ENCODE assay signal across 1 cellular context in the genomic region with DNA sequence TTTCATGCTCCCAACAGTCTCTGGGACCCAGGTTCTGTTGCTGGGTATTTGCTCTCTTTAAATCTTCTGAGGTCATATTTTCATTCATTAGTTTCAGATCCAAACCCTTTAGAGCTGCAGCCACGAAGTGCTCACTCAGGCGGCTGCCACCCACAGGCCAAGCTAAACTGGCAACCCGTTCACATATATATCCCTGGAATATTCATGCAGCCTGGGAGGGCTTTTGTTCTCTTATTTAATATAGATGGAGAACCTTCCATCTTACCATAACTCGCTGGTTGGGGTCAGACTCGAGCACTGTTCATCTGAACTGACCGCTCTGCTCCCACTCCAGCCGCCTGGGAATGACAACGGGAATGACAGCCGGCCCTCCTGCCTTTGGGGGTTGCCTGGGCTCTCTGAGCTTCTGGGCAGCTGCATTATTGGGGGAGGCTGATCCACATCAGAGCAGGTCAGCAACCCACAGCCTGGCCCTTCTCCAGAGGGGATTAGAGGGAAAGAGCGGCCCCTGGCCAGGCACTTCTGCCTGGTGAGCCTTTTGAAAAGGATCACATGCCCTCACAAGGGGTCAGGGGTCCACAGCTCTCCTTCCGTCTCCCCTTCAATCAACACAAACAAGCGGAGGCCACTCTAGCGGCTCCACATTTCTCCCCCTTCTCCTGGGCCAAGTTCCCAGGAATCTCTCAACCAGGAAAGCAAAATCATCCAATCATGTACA.
TF ChIP-seq lines count a peak whose summit lies in the region.

No MANE protein-coding gene starts in this region.

TF ChIP-seq in HepG2, 621 proteins besides CTCF, POLR2A, EP300 and RAD21 (continued from another document and continues in another):
- TF ChIP-seq, protein P1, sequence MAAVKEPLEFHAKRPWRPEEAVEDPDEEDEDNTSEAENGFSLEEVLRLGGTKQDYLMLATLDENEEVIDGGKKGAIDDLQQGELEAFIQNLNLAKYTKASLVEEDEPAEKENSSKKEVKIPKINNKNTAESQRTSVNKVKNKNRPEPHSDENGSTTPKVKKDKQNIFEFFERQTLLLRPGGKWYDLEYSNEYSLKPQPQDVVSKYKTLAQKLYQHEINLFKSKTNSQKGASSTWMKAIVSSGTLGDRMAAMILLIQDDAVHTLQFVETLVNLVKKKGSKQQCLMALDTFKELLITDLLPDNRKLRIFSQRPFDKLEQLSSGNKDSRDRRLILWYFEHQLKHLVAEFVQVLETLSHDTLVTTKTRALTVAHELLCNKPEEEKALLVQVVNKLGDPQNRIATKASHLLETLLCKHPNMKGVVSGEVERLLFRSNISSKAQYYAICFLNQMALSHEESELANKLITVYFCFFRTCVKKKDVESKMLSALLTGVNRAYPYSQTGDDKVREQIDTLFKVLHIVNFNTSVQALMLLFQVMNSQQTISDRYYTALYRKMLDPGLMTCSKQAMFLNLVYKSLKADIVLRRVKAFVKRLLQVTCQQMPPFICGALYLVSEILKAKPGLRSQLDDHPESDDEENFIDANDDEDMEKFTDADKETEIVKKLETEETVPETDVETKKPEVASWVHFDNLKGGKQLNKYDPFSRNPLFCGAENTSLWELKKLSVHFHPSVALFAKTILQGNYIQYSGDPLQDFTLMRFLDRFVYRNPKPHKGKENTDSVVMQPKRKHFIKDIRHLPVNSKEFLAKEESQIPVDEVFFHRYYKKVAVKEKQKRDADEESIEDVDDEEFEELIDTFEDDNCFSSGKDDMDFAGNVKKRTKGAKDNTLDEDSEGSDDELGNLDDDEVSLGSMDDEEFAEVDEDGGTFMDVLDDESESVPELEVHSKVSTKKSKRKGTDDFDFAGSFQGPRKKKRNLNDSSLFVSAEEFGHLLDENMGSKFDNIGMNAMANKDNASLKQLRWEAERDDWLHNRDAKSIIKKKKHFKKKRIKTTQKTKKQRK (IDR thresholded peaks at IDR 0.05; ENCODE audit: low read length): no peak
- TF ChIP-seq, protein P2, sequence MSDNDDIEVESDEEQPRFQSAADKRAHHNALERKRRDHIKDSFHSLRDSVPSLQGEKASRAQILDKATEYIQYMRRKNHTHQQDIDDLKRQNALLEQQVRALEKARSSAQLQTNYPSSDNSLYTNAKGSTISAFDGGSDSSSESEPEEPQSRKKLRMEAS (IDR thresholded peaks at IDR 0.05): 0 out of 2 replicates have a peak, but pooled peaks have one; percentile 22
- TF ChIP-seq TCF7 (IDR thresholded peaks at IDR 0.05; ENCODE audit: low read depth) (peak; percentile 18; the same call in 1 of the 2 replicates), ZNF30 (CRISPR knock-in tag; IDR thresholded peaks at IDR 0.05) (no peak), MBD4 (IDR thresholded peaks at IDR 0.05; ENCODE audit: borderline replicate concordance, low read length) (no peak), NFKBIZ (CRISPR knock-in tag; IDR thresholded peaks at IDR 0.05) (no peak), MED8 (CRISPR knock-in tag; IDR thresholded peaks at IDR 0.05; ENCODE audit: insufficient replicate concordance) (no peak), GABPB1 (CRISPR knock-in tag; IDR thresholded peaks at IDR 0.05) (no peak), RARA (CRISPR knock-in tag; IDR thresholded peaks at IDR 0.05) (0 out of 2 replicates have a peak, but pooled peaks have one; percentile 34), POLR2AphosphoS2 (IDR thresholded peaks at IDR 0.05; ENCODE audit: low read depth, low read length) (no peak), GATAD2A (CRISPR knock-in tag; IDR thresholded peaks at IDR 0.05) (peak; percentile 54; the same call in 1 of the 2 replicates), ZNF138 (CRISPR knock-in tag; IDR thresholded peaks at IDR 0.05; ENCODE audit: low read depth) (no peak), TEAD3 (CRISPR knock-in tag; optimal IDR thresholded peaks at IDR 0.05; ENCODE audit: borderline replicate concordance) (peak; percentile 25), ZNF605 (CRISPR knock-in tag; IDR thresholded peaks at IDR 0.05) (no peak), NCOA1 (CRISPR knock-in tag; IDR thresholded peaks at IDR 0.05) (no peak), CENPT (CRISPR knock-in tag; IDR thresholded peaks at IDR 0.05; ENCODE audit: low read depth) (no peak), ELF3 (CRISPR knock-in tag; IDR thresholded peaks at IDR 0.05) (peak; percentile 37; the same call in 1 of the 2 replicates), PHF21A (CRISPR knock-in tag; IDR thresholded peaks at IDR 0.05) (0 out of 2 replicates have a peak, but pooled peaks have one; percentile 20), ZNF652 (CRISPR knock-in tag; IDR thresholded peaks at IDR 0.05; ENCODE audit: borderline replicate concordance, low read depth) (no peak), HNRNPL (IDR thresholded peaks at IDR 0.05; ENCODE audit: low read depth, low read length) (no peak), HNF4A (CRISPR knock-in tag; IDR thresholded peaks at IDR 0.05) (peak; percentile 63), PLRG1 (conservative IDR thresholded peaks at IDR 0.05) (no peak), PCBP1 (IDR thresholded peaks at IDR 0.05; ENCODE audit: borderline replicate concordance, low read depth, low read length) (no peak), SOX6 (IDR thresholded peaks at IDR 0.05) (no peak), SOX6 (CRISPR knock-in tag; IDR thresholded peaks at IDR 0.05) (0 out of 2 replicates have a peak, but pooled peaks have one; percentile 8), CEBPG (CRISPR knock-in tag; IDR thresholded peaks at IDR 0.05) (no peak), ZNF547 (CRISPR knock-in tag; IDR thresholded peaks at IDR 0.05) (no peak), KDM4B (CRISPR knock-in tag; IDR thresholded peaks at IDR 0.05) (no peak), KDM5B (CRISPR knock-in tag; IDR thresholded peaks at IDR 0.05; ENCODE audit: borderline replicate concordance) (no peak; the same call in 1 of the 2 replicates), MYC (CRISPR knock-in tag; IDR thresholded peaks at IDR 0.05; ENCODE audit: borderline replicate concordance) (no peak), ZSCAN25 (CRISPR knock-in tag; IDR thresholded peaks at IDR 0.05) (0 out of 2 replicates have a peak, but pooled peaks have one; percentile 62), ZNF329 (CRISPR knock-in tag; IDR thresholded peaks at IDR 0.05; ENCODE audit: low read depth) (no peak), MED1 (CRISPR knock-in tag; IDR thresholded peaks at IDR 0.05) (peak; percentile 65), FOXM1 (CRISPR knock-in tag; IDR thresholded peaks at IDR 0.05) (no peak), JUND (CRISPR knock-in tag; IDR thresholded peaks at IDR 0.05) (no peak), MEIS1 (CRISPR knock-in tag; IDR thresholded peaks at IDR 0.05; ENCODE audit: borderline replicate concordance) (no peak; the same call in 1 of the 2 replicates), ZNF75D (CRISPR knock-in tag; IDR thresholded peaks at IDR 0.05; ENCODE audit: borderline replicate concordance) (no peak), RXRB (CRISPR knock-in tag; IDR thresholded peaks at IDR 0.05; ENCODE audit: borderline replicate concordance) (peak; percentile 32; the same call in 1 of the 2 replicates)
- TF ChIP-seq, protein P3, sequence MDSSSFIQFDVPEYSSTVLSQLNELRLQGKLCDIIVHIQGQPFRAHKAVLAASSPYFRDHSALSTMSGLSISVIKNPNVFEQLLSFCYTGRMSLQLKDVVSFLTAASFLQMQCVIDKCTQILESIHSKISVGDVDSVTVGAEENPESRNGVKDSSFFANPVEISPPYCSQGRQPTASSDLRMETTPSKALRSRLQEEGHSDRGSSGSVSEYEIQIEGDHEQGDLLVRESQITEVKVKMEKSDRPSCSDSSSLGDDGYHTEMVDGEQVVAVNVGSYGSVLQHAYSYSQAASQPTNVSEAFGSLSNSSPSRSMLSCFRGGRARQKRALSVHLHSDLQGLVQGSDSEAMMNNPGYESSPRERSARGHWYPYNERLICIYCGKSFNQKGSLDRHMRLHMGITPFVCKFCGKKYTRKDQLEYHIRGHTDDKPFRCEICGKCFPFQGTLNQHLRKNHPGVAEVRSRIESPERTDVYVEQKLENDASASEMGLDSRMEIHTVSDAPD (CRISPR knock-in tag; IDR thresholded peaks at IDR 0.05): no peak
- TF ChIP-seq, protein P4, sequence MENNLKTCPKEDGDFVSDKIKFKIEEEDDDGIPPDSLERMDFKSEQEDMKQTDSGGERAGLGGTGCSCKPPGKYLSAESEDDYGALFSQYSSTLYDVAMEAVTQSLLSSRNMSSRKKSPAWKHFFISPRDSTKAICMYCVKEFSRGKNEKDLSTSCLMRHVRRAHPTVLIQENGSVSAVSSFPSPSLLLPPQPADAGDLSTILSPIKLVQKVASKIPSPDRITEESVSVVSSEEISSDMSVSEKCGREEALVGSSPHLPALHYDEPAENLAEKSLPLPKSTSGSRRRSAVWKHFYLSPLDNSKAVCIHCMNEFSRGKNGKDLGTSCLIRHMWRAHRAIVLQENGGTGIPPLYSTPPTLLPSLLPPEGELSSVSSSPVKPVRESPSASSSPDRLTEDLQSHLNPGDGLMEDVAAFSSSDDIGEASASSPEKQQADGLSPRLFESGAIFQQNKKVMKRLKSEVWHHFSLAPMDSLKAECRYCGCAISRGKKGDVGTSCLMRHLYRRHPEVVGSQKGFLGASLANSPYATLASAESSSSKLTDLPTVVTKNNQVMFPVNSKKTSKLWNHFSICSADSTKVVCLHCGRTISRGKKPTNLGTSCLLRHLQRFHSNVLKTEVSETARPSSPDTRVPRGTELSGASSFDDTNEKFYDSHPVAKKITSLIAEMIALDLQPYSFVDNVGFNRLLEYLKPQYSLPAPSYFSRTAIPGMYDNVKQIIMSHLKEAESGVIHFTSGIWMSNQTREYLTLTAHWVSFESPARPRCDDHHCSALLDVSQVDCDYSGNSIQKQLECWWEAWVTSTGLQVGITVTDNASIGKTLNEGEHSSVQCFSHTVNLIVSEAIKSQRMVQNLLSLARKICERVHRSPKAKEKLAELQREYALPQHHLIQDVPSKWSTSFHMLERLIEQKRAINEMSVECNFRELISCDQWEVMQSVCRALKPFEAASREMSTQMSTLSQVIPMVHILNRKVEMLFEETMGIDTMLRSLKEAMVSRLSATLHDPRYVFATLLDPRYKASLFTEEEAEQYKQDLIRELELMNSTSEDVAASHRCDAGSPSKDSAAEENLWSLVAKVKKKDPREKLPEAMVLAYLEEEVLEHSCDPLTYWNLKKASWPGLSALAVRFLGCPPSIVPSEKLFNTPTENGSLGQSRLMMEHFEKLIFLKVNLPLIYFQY (CRISPR knock-in tag; IDR thresholded peaks at IDR 0.05; ENCODE audit: borderline replicate concordance): no peak
- TF ChIP-seq, protein P5, sequence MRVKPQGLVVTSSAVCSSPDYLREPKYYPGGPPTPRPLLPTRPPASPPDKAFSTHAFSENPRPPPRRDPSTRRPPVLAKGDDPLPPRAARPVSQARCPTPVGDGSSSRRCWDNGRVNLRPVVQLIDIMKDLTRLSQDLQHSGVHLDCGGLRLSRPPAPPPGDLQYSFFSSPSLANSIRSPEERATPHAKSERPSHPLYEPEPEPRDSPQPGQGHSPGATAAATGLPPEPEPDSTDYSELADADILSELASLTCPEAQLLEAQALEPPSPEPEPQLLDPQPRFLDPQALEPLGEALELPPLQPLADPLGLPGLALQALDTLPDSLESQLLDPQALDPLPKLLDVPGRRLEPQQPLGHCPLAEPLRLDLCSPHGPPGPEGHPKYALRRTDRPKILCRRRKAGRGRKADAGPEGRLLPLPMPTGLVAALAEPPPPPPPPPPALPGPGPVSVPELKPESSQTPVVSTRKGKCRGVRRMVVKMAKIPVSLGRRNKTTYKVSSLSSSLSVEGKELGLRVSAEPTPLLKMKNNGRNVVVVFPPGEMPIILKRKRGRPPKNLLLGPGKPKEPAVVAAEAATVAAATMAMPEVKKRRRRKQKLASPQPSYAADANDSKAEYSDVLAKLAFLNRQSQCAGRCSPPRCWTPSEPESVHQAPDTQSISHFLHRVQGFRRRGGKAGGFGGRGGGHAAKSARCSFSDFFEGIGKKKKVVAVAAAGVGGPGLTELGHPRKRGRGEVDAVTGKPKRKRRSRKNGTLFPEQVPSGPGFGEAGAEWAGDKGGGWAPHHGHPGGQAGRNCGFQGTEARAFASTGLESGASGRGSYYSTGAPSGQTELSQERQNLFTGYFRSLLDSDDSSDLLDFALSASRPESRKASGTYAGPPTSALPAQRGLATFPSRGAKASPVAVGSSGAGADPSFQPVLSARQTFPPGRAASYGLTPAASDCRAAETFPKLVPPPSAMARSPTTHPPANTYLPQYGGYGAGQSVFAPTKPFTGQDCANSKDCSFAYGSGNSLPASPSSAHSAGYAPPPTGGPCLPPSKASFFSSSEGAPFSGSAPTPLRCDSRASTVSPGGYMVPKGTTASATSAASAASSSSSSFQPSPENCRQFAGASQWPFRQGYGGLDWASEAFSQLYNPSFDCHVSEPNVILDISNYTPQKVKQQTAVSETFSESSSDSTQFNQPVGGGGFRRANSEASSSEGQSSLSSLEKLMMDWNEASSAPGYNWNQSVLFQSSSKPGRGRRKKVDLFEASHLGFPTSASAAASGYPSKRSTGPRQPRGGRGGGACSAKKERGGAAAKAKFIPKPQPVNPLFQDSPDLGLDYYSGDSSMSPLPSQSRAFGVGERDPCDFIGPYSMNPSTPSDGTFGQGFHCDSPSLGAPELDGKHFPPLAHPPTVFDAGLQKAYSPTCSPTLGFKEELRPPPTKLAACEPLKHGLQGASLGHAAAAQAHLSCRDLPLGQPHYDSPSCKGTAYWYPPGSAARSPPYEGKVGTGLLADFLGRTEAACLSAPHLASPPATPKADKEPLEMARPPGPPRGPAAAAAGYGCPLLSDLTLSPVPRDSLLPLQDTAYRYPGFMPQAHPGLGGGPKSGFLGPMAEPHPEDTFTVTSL (CRISPR knock-in tag; IDR thresholded peaks at IDR 0.05; ENCODE audit: borderline replicate concordance): no peak
- TF ChIP-seq, protein P6, sequence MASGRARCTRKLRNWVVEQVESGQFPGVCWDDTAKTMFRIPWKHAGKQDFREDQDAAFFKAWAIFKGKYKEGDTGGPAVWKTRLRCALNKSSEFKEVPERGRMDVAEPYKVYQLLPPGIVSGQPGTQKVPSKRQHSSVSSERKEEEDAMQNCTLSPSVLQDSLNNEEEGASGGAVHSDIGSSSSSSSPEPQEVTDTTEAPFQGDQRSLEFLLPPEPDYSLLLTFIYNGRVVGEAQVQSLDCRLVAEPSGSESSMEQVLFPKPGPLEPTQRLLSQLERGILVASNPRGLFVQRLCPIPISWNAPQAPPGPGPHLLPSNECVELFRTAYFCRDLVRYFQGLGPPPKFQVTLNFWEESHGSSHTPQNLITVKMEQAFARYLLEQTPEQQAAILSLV (CRISPR knock-in tag; IDR thresholded peaks at IDR 0.05; ENCODE audit: borderline replicate concordance): no peak
- TF ChIP-seq, protein P7, sequence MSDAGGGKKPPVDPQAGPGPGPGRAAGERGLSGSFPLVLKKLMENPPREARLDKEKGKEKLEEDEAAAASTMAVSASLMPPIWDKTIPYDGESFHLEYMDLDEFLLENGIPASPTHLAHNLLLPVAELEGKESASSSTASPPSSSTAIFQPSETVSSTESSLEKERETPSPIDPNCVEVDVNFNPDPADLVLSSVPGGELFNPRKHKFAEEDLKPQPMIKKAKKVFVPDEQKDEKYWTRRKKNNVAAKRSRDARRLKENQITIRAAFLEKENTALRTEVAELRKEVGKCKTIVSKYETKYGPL (CRISPR knock-in tag; IDR thresholded peaks at IDR 0.05): no peak
- TF ChIP-seq, protein P8, sequence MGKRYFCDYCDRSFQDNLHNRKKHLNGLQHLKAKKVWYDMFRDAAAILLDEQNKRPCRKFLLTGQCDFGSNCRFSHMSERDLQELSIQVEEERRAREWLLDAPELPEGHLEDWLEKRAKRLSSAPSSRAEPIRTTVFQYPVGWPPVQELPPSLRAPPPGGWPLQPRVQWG (CRISPR knock-in tag; IDR thresholded peaks at IDR 0.05; ENCODE audit: borderline replicate concordance, low read depth): no peak
